Comparison of ENCODE assay signal across 1 cellular context in genomic region chr3:123066599-123066895, GRCh38.
TF ChIP-seq lines count a peak whose summit lies in the region.

No MANE protein-coding gene starts in this region.

TF ChIP-seq in HepG2, 621 proteins besides CTCF, POLR2A, EP300 and RAD21 (continued from another document and continues in another):
- no peak for TF ChIP-seq ZNF224 (CRISPR knock-in tag; IDR thresholded peaks at IDR 0.05)
- TF ChIP-seq RORA (CRISPR knock-in tag; IDR thresholded peaks at IDR 0.05): no peak
- no peak for TF ChIP-seq MED8 (CRISPR knock-in tag; IDR thresholded peaks at IDR 0.05; ENCODE audit: insufficient replicate concordance)
- no peak for TF ChIP-seq BHLHE40 (IDR thresholded peaks at IDR 0.05; ENCODE audit: low read length)
- no peak for TF ChIP-seq ISX (CRISPR knock-in tag; conservative IDR thresholded peaks at IDR 0.05)
- no peak for TF ChIP-seq ZNF564 (CRISPR knock-in tag; IDR thresholded peaks at IDR 0.05)
- TF ChIP-seq MYNN (CRISPR knock-in tag; IDR thresholded peaks at IDR 0.05; ENCODE audit: low read depth): no peak
- TF ChIP-seq, protein P1, sequence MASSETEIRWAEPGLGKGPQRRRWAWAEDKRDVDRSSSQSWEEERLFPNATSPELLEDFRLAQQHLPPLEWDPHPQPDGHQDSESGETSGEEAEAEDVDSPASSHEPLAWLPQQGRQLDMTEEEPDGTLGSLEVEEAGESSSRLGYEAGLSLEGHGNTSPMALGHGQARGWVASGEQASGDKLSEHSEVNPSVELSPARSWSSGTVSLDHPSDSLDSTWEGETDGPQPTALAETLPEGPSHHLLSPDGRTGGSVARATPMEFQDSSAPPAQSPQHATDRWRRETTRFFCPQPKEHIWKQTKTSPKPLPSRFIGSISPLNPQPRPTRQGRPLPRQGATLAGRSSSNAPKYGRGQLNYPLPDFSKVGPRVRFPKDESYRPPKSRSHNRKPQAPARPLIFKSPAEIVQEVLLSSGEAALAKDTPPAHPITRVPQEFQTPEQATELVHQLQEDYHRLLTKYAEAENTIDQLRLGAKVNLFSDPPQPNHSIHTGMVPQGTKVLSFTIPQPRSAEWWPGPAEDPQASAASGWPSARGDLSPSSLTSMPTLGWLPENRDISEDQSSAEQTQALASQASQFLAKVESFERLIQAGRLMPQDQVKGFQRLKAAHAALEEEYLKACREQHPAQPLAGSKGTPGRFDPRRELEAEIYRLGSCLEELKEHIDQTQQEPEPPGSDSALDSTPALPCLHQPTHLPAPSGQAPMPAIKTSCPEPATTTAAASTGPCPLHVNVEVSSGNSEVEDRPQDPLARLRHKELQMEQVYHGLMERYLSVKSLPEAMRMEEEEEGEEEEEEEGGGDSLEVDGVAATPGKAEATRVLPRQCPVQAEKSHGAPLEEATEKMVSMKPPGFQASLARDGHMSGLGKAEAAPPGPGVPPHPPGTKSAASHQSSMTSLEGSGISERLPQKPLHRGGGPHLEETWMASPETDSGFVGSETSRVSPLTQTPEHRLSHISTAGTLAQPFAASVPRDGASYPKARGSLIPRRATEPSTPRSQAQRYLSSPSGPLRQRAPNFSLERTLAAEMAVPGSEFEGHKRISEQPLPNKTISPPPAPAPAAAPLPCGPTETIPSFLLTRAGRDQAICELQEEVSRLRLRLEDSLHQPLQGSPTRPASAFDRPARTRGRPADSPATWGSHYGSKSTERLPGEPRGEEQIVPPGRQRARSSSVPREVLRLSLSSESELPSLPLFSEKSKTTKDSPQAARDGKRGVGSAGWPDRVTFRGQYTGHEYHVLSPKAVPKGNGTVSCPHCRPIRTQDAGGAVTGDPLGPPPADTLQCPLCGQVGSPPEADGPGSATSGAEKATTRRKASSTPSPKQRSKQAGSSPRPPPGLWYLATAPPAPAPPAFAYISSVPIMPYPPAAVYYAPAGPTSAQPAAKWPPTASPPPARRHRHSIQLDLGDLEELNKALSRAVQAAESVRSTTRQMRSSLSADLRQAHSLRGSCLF (CRISPR knock-in tag; IDR thresholded peaks at IDR 0.05; ENCODE audit: borderline replicate concordance): no peak
- TF ChIP-seq ZNF891 (CRISPR knock-in tag; IDR thresholded peaks at IDR 0.05): no peak
- TF ChIP-seq ZNF780A (CRISPR knock-in tag; IDR thresholded peaks at IDR 0.05): no peak
- no peak for TF ChIP-seq ZNF773 (CRISPR knock-in tag; IDR thresholded peaks at IDR 0.05; ENCODE audit: borderline replicate concordance)
- TF ChIP-seq, protein P2, sequence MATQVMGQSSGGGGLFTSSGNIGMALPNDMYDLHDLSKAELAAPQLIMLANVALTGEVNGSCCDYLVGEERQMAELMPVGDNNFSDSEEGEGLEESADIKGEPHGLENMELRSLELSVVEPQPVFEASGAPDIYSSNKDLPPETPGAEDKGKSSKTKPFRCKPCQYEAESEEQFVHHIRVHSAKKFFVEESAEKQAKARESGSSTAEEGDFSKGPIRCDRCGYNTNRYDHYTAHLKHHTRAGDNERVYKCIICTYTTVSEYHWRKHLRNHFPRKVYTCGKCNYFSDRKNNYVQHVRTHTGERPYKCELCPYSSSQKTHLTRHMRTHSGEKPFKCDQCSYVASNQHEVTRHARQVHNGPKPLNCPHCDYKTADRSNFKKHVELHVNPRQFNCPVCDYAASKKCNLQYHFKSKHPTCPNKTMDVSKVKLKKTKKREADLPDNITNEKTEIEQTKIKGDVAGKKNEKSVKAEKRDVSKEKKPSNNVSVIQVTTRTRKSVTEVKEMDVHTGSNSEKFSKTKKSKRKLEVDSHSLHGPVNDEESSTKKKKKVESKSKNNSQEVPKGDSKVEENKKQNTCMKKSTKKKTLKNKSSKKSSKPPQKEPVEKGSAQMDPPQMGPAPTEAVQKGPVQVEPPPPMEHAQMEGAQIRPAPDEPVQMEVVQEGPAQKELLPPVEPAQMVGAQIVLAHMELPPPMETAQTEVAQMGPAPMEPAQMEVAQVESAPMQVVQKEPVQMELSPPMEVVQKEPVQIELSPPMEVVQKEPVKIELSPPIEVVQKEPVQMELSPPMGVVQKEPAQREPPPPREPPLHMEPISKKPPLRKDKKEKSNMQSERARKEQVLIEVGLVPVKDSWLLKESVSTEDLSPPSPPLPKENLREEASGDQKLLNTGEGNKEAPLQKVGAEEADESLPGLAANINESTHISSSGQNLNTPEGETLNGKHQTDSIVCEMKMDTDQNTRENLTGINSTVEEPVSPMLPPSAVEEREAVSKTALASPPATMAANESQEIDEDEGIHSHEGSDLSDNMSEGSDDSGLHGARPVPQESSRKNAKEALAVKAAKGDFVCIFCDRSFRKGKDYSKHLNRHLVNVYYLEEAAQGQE (IDR thresholded peaks at IDR 0.05; ENCODE audit: borderline replicate concordance in 1 of 2, low read depth in 1 of 2, low read length in 2 of 2): 0 out of 4 replicates have a peak, but pooled peaks of 1 of the 2 experiments have one; percentile 8
- TF ChIP-seq, protein P3, sequence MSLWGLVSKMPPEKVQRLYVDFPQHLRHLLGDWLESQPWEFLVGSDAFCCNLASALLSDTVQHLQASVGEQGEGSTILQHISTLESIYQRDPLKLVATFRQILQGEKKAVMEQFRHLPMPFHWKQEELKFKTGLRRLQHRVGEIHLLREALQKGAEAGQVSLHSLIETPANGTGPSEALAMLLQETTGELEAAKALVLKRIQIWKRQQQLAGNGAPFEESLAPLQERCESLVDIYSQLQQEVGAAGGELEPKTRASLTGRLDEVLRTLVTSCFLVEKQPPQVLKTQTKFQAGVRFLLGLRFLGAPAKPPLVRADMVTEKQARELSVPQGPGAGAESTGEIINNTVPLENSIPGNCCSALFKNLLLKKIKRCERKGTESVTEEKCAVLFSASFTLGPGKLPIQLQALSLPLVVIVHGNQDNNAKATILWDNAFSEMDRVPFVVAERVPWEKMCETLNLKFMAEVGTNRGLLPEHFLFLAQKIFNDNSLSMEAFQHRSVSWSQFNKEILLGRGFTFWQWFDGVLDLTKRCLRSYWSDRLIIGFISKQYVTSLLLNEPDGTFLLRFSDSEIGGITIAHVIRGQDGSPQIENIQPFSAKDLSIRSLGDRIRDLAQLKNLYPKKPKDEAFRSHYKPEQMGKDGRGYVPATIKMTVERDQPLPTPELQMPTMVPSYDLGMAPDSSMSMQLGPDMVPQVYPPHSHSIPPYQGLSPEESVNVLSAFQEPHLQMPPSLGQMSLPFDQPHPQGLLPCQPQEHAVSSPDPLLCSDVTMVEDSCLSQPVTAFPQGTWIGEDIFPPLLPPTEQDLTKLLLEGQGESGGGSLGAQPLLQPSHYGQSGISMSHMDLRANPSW (CRISPR knock-in tag; IDR thresholded peaks at IDR 0.05; ENCODE audit: borderline replicate concordance): peak; percentile 71; the same call in 1 of the 2 replicates
- no peak for TF ChIP-seq PTBP1 (IDR thresholded peaks at IDR 0.05; ENCODE audit: low read depth, low read length, poor library complexity, severe bottlenecking)
- TF ChIP-seq ZXDC (CRISPR knock-in tag; IDR thresholded peaks at IDR 0.05): no peak
- no peak for TF ChIP-seq HNF1A (IDR thresholded peaks at IDR 0.05; ENCODE audit: low read depth)
- TF ChIP-seq HNF1A (CRISPR knock-in tag; IDR thresholded peaks at IDR 0.05; ENCODE audit: borderline replicate concordance): no peak
- no peak for TF ChIP-seq YY1 (IDR thresholded peaks at IDR 0.05; ENCODE audit: insufficient read depth, insufficient replicate concordance, low read depth, low read length)
- peak; percentile 87; the same call in 1 of the 2 replicates for TF ChIP-seq RNF2 (conservative IDR thresholded peaks at IDR 0.05; ENCODE audit: low read depth)
- TF ChIP-seq, protein P4, sequence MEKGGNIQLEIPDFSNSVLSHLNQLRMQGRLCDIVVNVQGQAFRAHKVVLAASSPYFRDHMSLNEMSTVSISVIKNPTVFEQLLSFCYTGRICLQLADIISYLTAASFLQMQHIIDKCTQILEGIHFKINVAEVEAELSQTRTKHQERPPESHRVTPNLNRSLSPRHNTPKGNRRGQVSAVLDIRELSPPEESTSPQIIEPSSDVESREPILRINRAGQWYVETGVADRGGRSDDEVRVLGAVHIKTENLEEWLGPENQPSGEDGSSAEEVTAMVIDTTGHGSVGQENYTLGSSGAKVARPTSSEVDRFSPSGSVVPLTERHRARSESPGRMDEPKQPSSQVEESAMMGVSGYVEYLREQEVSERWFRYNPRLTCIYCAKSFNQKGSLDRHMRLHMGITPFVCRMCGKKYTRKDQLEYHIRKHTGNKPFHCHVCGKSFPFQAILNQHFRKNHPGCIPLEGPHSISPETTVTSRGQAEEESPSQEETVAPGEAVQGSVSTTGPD (CRISPR knock-in tag; IDR thresholded peaks at IDR 0.05): no peak
- no peak for TF ChIP-seq HNF4G (IDR thresholded peaks at IDR 0.05; ENCODE audit: borderline replicate concordance, low read depth, low read length)
- 0 out of 2 replicates have a peak, but pooled peaks have one; percentile 40 for TF ChIP-seq HNF4G (CRISPR knock-in tag; IDR thresholded peaks at IDR 0.05; ENCODE audit: borderline replicate concordance, low read depth)
- no peak for TF ChIP-seq ZSCAN9 (CRISPR knock-in tag; IDR thresholded peaks at IDR 0.05; ENCODE audit: borderline replicate concordance)
- no peak for TF ChIP-seq IRF9 (CRISPR knock-in tag; IDR thresholded peaks at IDR 0.05; ENCODE audit: borderline replicate concordance)
- TF ChIP-seq ZC3H4 (CRISPR knock-in tag; IDR thresholded peaks at IDR 0.05; ENCODE audit: borderline replicate concordance): no peak
- no peak for TF ChIP-seq ZBTB7B (CRISPR knock-in tag; IDR thresholded peaks at IDR 0.05)
- TF ChIP-seq ZBTB34 (CRISPR knock-in tag; IDR thresholded peaks at IDR 0.05): no peak
- 0 out of 2 replicates have a peak, but pooled peaks have one; percentile 13 for TF ChIP-seq ZIK1 (CRISPR knock-in tag; IDR thresholded peaks at IDR 0.05; ENCODE audit: borderline replicate concordance, low read depth)
- no peak for TF ChIP-seq FOXP1 (IDR thresholded peaks at IDR 0.05)
- no peak for TF ChIP-seq FOXP1 (CRISPR knock-in tag; IDR thresholded peaks at IDR 0.05)
- no peak for TF ChIP-seq TFDP2 (CRISPR knock-in tag; IDR thresholded peaks at IDR 0.05)
